ENCODE assay signal across 14 cellular contexts in genomic region chrX:124726881-124727280, GRCh38.
A peak's percentile ranks its signal among the peaks of the same experiment; 100 is the strongest.
DNase-seq lines count a peak whose midpoint lies in the region; ATAC-seq and TF ChIP-seq lines count a peak whose summit lies in the region.
"Had no signal": no experiment of that assay in that cellular context is flagged by ENCODE, and none has a peak within 500 bp of the region (broad histone marks: within the 10 kb centered on the region; RNA-seq: fewer than 3 reads in every experiment).

No MANE protein-coding gene starts in this region.

- H3K27me3 Mint-ChIP-seq in activated CD8-positive, alpha-beta T cell treated with anti-CD3 and anti-CD28 coated beads for 36 hours, result no peaks in the 10 kb centered on the region
- no peaks in the 10 kb centered on the region for H3K27me3 Mint-ChIP-seq in activated CD8-positive, alpha-beta T cell treated with anti-CD3 and anti-CD28 coated beads, Interleukin-2, amount 10 ng/mL, durations not matched to agents 7 days and 5 days (ENCODE audit: low read depth)
- no peaks in the 10 kb centered on the region for H3K27me3 Mint-ChIP-seq in T-helper 17 cell

- H3K9me3 Mint-ChIP-seq in activated CD8-positive, alpha-beta T cell treated with anti-CD3 and anti-CD28 coated beads for 36 hours, result no peaks in the 10 kb centered on the region
- no peaks in the 10 kb centered on the region for H3K9me3 Mint-ChIP-seq in activated CD8-positive, alpha-beta T cell treated with anti-CD3 and anti-CD28 coated beads, Interleukin-2, amount 10 ng/mL, durations not matched to agents 7 days and 5 days (ENCODE audit: insufficient read depth)

- peaks cover 35% of the 10 kb centered on the region for H3K4me1 Mint-ChIP-seq in activated CD8-positive, alpha-beta T cell treated with anti-CD3 and anti-CD28 coated beads for 36 hours (ENCODE audit: low read depth)
- peaks cover 6% of the 10 kb centered on the region for H3K4me1 Mint-ChIP-seq in activated CD8-positive, alpha-beta T cell treated with anti-CD3 and anti-CD28 coated beads, Interleukin-2, amount 10 ng/mL, durations not matched to agents 7 days and 5 days (ENCODE audit: low read depth)
- H3K4me1 Mint-ChIP-seq in T-helper 17 cell, result peaks cover 5% of the 10 kb centered on the region

- intact Hi-C loops in activated CD8-positive, alpha-beta T cell treated with anti-CD3 and anti-CD28 coated beads for 36 hours (cut with micrococcal nuclease), result no loop called here
- intact Hi-C loops in ascending aorta (cut with DNase I), result no loop called here

- POLR2A ChIA-PET in activated CD8-positive, alpha-beta T cell treated with anti-CD3 and anti-CD28 coated beads for 36 hours (lab: Charles Lee), result no interaction called here
- POLR2A ChIA-PET in activated CD8-positive, alpha-beta T cell treated with anti-CD3 and anti-CD28 coated beads, Interleukin-2, amount 10 ng/mL, durations not matched to agents 7 days and 5 days (lab: Charles Lee), result no interaction called here

- TF ChIP-seq CTCF in activated CD8-positive, alpha-beta T cell treated with anti-CD3 and anti-CD28 coated beads for 36 hours (IDR thresholded peaks at IDR 0.05), result no peak
- TF ChIP-seq CTCF in ascending aorta (IDR thresholded peaks at IDR 0.05) (no peak), GM20000 (IDR thresholded peaks at IDR 0.05; ENCODE audit: extremely low read depth, missing control alignments) (no peak)

- H3K36me3 ChIP-seq in ascending aorta, result no peaks in the 10 kb centered on the region
- H3K36me3 ChIP-seq: BE2C had no signal

- H3K4me3 ChIP-seq in ascending aorta, result no peak overlapping the region

- no peak for DNase-seq in activated CD8-positive, alpha-beta T cell treated with anti-CD3 and anti-CD28 coated beads for 36 hours
- no peak for DNase-seq in activated CD8-positive, alpha-beta T cell treated with anti-CD3 and anti-CD28 coated beads, Interleukin-2, amount 10 ng/mL, durations not matched to agents 7 days and 5 days
- DNase-seq in NCI-H146 (lab: John Stamatoyannopoulos, UW) (peak; percentile 76), T-helper 17 cell (no peak), ascending aorta (ENCODE audit: low spot score in 2 of 2) (no peak), GM20000 (ENCODE audit: low spot score) (no peak)
- DNase-seq: BE2C, HCEC 1CT, IMR-90, MV-4-11, NCI-H187 treated with DMSO at 0.1 percent for 48 hours, NCI-H774, SHP77 had no signal

- CTCF ChIA-PET in activated CD8-positive, alpha-beta T cell treated with anti-CD3 and anti-CD28 coated beads for 36 hours (lab: Charles Lee), result no interaction called here
- CTCF ChIA-PET in activated CD8-positive, alpha-beta T cell treated with anti-CD3 and anti-CD28 coated beads, Interleukin-2, amount 10 ng/mL, durations not matched to agents 7 days and 5 days (lab: Charles Lee), result no interaction called here

- no peak overlapping the region for H3K27ac ChIP-seq in ascending aorta

- no peaks in the 10 kb centered on the region for H3K36me3 Mint-ChIP-seq in activated CD8-positive, alpha-beta T cell treated with anti-CD3 and anti-CD28 coated beads for 36 hours (ENCODE audit: low read depth)
- no peaks in the 10 kb centered on the region for H3K36me3 Mint-ChIP-seq in activated CD8-positive, alpha-beta T cell treated with anti-CD3 and anti-CD28 coated beads, Interleukin-2, amount 10 ng/mL, durations not matched to agents 7 days and 5 days (ENCODE audit: low read depth)
- H3K36me3 Mint-ChIP-seq in T-helper 17 cell (ENCODE audit: low read depth), result no peaks in the 10 kb centered on the region

- no peaks in the 10 kb centered on the region for H3K4me1 ChIP-seq in ascending aorta
- H3K4me1 ChIP-seq: BE2C had no signal

- no peaks in the 10 kb centered on the region for H3K27me3 ChIP-seq in ascending aorta
- H3K27me3 ChIP-seq: BE2C had no signal

- no peak for ATAC-seq in activated CD8-positive, alpha-beta T cell treated with anti-CD3 and anti-CD28 coated beads for 36 hours
- no peak for ATAC-seq in activated CD8-positive, alpha-beta T cell treated with anti-CD3 and anti-CD28 coated beads, Interleukin-2, amount 10 ng/mL, durations not matched to agents 7 days and 5 days
- ATAC-seq in T-helper 17 cell, result no peak
- no peak for ATAC-seq in HG02571 (IDR thresholded peaks at IDR 0.05; ENCODE audit: unreplicated experiment)

- H3K9me3 ChIP-seq in T-helper 17 cell (ENCODE audit: control insufficient read depth, low read length, poor library complexity, severe bottlenecking) (no peaks in the 10 kb centered on the region), ascending aorta (no peaks in the 10 kb centered on the region)
- H3K9me3 ChIP-seq: BE2C had no signal

- H3K4me3 Mint-ChIP-seq in activated CD8-positive, alpha-beta T cell treated with anti-CD3 and anti-CD28 coated beads for 36 hours, result no peak overlapping the region
- no peak overlapping the region for H3K4me3 Mint-ChIP-seq in activated CD8-positive, alpha-beta T cell treated with anti-CD3 and anti-CD28 coated beads, Interleukin-2, amount 10 ng/mL, durations not matched to agents 7 days and 5 days
- H3K4me3 Mint-ChIP-seq in T-helper 17 cell, result no peak overlapping the region

- peak overlapping the region; percentile 7 for H3K27ac Mint-ChIP-seq in activated CD8-positive, alpha-beta T cell treated with anti-CD3 and anti-CD28 coated beads for 36 hours
- no peak overlapping the region for H3K27ac Mint-ChIP-seq in activated CD8-positive, alpha-beta T cell treated with anti-CD3 and anti-CD28 coated beads, Interleukin-2, amount 10 ng/mL, durations not matched to agents 7 days and 5 days
- H3K27ac Mint-ChIP-seq in T-helper 17 cell, result peak overlapping the region; percentile 66
